ENCODE assay signal across 24 cellular contexts in genomic region chr6:96152114-96152708, GRCh38.
"Had no signal": no experiment of that assay in that cellular context is flagged by ENCODE, and none has a peak within 500 bp of the region (broad histone marks: within the 10 kb centered on the region; RNA-seq: fewer than 3 reads in every experiment).

No MANE protein-coding gene starts in this region.

- H3K27ac ChIP-seq: left ventricle myocardium inferior, pancreas, prostate gland, skin epidermis, stomach, thoracic aorta, tibial artery, uterus had no signal

- H3K36me3 Mint-ChIP-seq: stimulated activated naive B cell treated with anti-CD40 and anti-IgM and Interleukin-4, amounts not matched to agents 10 μg/mL and 1 μg/mL and 100 μg/mL, for 72 hours; type B pancreatic cell had no signal

- H3K27ac Mint-ChIP-seq: nephron; stimulated activated naive B cell treated with anti-CD40 and anti-IgM and Interleukin-4, amounts not matched to agents 10 μg/mL and 1 μg/mL and 100 μg/mL, for 72 hours; type B pancreatic cell had no signal

- FAIRE-seq: pancreas had no signal

- H3K9me3 Mint-ChIP-seq: naive thymus-derived CD8-positive, alpha-beta T cell; nephron; neural crest cell; stimulated activated naive B cell treated with anti-CD40 and anti-IgM and Interleukin-4, amounts not matched to agents 10 μg/mL and 1 μg/mL and 100 μg/mL, for 72 hours had no signal

- H3K4me3 ChIP-seq: left ventricle myocardium inferior, lung, pancreas, prostate gland, skin epidermis, stomach, thoracic aorta, tibial artery, uterus had no signal

- H3K4me1 ChIP-seq: left ventricle myocardium inferior, pancreas, prostate gland, tibial artery, uterus had no signal

- H3K27me3 Mint-ChIP-seq: stimulated activated naive B cell treated with anti-CD40 and anti-IgM and Interleukin-4, amounts not matched to agents 10 μg/mL and 1 μg/mL and 100 μg/mL, for 72 hours; type B pancreatic cell had no signal

- H3K27me3 ChIP-seq: pancreas, stomach, tibial artery, uterus had no signal

- H3K4me3 Mint-ChIP-seq: naive thymus-derived CD8-positive, alpha-beta T cell; nephron; neural crest cell; stimulated activated naive B cell treated with anti-CD40 and anti-IgM and Interleukin-4, amounts not matched to agents 10 μg/mL and 1 μg/mL and 100 μg/mL, for 72 hours; type B pancreatic cell had no signal

- H3K36me3 ChIP-seq: left ventricle myocardium inferior, pancreas, prostate gland, stomach, thoracic aorta, tibial artery, uterus had no signal

- H3K4me1 Mint-ChIP-seq: naive thymus-derived CD8-positive, alpha-beta T cell; nephron; neural crest cell; stimulated activated naive B cell treated with anti-CD40 and anti-IgM and Interleukin-4, amounts not matched to agents 10 μg/mL and 1 μg/mL and 100 μg/mL, for 72 hours had no signal

- DNase-seq: islet precursor cell; left ventricle myocardium inferior; naive thymus-derived CD8-positive, alpha-beta T cell; nucleus accumbens; pancreas; posterior cingulate gyrus; retina; right cardiac atrium; stimulated activated CD4-positive, alpha-beta T cell treated with anti-CD3 and anti-CD28 coated beads, Interleukin-12 subunit alpha, Interleukin-12 subunit beta, amount 100 ng/mL, for 4 hours; stimulated activated CD4-positive, alpha-beta T cell treated with anti-CD3 and anti-CD28 coated beads, Interleukin-15, amount 100 ng/mL, for 24 hours; stimulated activated CD4-positive, alpha-beta T cell treated with anti-CD3 and anti-CD28 coated beads, Interleukin-2, amount 100 ng/mL, for 24 hours; stimulated activated CD4-positive, alpha-beta T cell treated with anti-CD3 and anti-CD28 coated beads, Interleukin-4, amount 100 ng/mL, for 1 hour; stimulated activated naive B cell treated with anti-CD40 and anti-IgM and Interleukin-4, amounts not matched to agents 10 μg/mL and 1 μg/mL and 100 μg/mL, for 72 hours; stimulated activated naive CD8-positive, alpha-beta T cell treated with anti-CD3 and anti-CD28 coated beads, Interleukin-15, Interleukin-2, amounts not matched to agents 100 U/mL and 50 U/mL, for 24 hours; stomach; tibial artery; uterus had no signal

- H3K9me3 ChIP-seq: left ventricle myocardium inferior, pancreas, prostate gland, stomach, thoracic aorta, tibial artery, uterus had no signal
